In genomic region chr10:70491614-70492013, GRCh38 we compare ENCODE assay signal across 23 cellular contexts. TPM values are rescaled to one million over a fixed set of nuclear protein-coding genes. Genes with fewer than 3 reads are reported as not detected.
DNase-seq lines count a peak whose midpoint lies in the region; ATAC-seq and TF ChIP-seq lines count a peak whose summit lies in the region.
"Had no signal": no experiment of that assay in that cellular context is flagged by ENCODE, and none has a peak within 500 bp of the region (broad histone marks: within the 10 kb centered on the region; RNA-seq: fewer than 3 reads in every experiment).

No MANE protein-coding gene starts in this region.

- H3K27me3 Mint-ChIP-seq in activated CD8-positive, alpha-beta T cell treated with anti-CD3 and anti-CD28 coated beads, Interleukin-2, amount 10 ng/mL, durations not matched to agents 7 days and 5 days (ENCODE audit: low read depth) = no peaks in the 10 kb centered on the region
- H3K27me3 Mint-ChIP-seq in activated CD8-positive, alpha-beta T cell treated with anti-CD3 and anti-CD28 coated beads for 36 hours = peaks cover 11% of the 10 kb centered on the region
- no peaks in the 10 kb centered on the region for H3K27me3 Mint-ChIP-seq in activated B cell treated with CpG ODN at 0.5 μM for 24 hours
- H3K27me3 Mint-ChIP-seq: CD4-positive, alpha-beta T cell had no signal

- no peaks in the 10 kb centered on the region for H3K9me3 Mint-ChIP-seq in activated CD8-positive, alpha-beta T cell treated with anti-CD3 and anti-CD28 coated beads, Interleukin-2, amount 10 ng/mL, durations not matched to agents 7 days and 5 days (ENCODE audit: insufficient read depth)
- H3K9me3 Mint-ChIP-seq in activated CD8-positive, alpha-beta T cell treated with anti-CD3 and anti-CD28 coated beads for 36 hours = no peaks in the 10 kb centered on the region
- no peaks in the 10 kb centered on the region for H3K9me3 Mint-ChIP-seq in activated B cell treated with CpG ODN at 0.5 μM for 24 hours
- H3K9me3 Mint-ChIP-seq: CD4-positive, alpha-beta T cell had no signal

- POLR2A ChIA-PET in activated CD8-positive, alpha-beta T cell treated with anti-CD3 and anti-CD28 coated beads, Interleukin-2, amount 10 ng/mL, durations not matched to agents 7 days and 5 days (lab: Charles Lee) = no interaction called here
- POLR2A ChIA-PET in activated CD8-positive, alpha-beta T cell treated with anti-CD3 and anti-CD28 coated beads for 36 hours (lab: Charles Lee) = no interaction called here
- POLR2A ChIA-PET in activated B cell treated with CpG ODN at 0.5 μM for 24 hours (lab: Charles Lee) = interaction anchor here (1.7 kb wide), 1 partner anchor 24 kb away, joined by 4 read pairs; no protein-coding TSS in a partner anchor

- H3K9ac ChIP-seq in muscle layer of colon (ENCODE audit: low read length) = no peak overlapping the region

- H3K4me3 Mint-ChIP-seq in activated CD8-positive, alpha-beta T cell treated with anti-CD3 and anti-CD28 coated beads, Interleukin-2, amount 10 ng/mL, durations not matched to agents 7 days and 5 days = no peak overlapping the region
- no peak overlapping the region for H3K4me3 Mint-ChIP-seq in activated CD8-positive, alpha-beta T cell treated with anti-CD3 and anti-CD28 coated beads for 36 hours
- H3K4me3 Mint-ChIP-seq in activated B cell treated with CpG ODN at 0.5 μM for 24 hours = no peak overlapping the region
- H3K4me3 Mint-ChIP-seq: CD4-positive, alpha-beta T cell had no signal

- no peak overlapping the region for H3K4me3 ChIP-seq in muscle layer of colon (ENCODE audit: low read depth in 1 of 2, low read length in 2 of 2)

- no peak for TF ChIP-seq CTCF in activated CD8-positive, alpha-beta T cell treated with anti-CD3 and anti-CD28 coated beads for 36 hours (IDR thresholded peaks at IDR 0.05)
- no peak for TF ChIP-seq CTCF in activated B cell treated with CpG ODN at 0.5 μM for 24 hours (IDR thresholded peaks at IDR 0.05)

- intact Hi-C loops in activated CD8-positive, alpha-beta T cell treated with anti-CD3 and anti-CD28 coated beads for 36 hours (cut with micrococcal nuclease) = no loop called here
- intact Hi-C loops in activated B cell treated with CpG ODN at 0.5 μM for 24 hours (cut with micrococcal nuclease) = loop anchor here (5.0 kb wide), 3 partner anchors 89 to 344 kb away; partner anchors contain the start of genes EIF4EBP2, SGPL1 and TYSND1

- no peaks in the 10 kb centered on the region for H3K9me3 ChIP-seq in muscle layer of colon (ENCODE audit: low read length)
- H3K9me3 ChIP-seq: Caco-2 had no signal

- CTCF ChIA-PET in activated CD8-positive, alpha-beta T cell treated with anti-CD3 and anti-CD28 coated beads, Interleukin-2, amount 10 ng/mL, durations not matched to agents 7 days and 5 days (lab: Charles Lee) = no interaction called here
- CTCF ChIA-PET in activated CD8-positive, alpha-beta T cell treated with anti-CD3 and anti-CD28 coated beads for 36 hours (lab: Charles Lee) = no interaction called here
- CTCF ChIA-PET in activated B cell treated with CpG ODN at 0.5 μM for 24 hours (lab: Charles Lee) = no interaction called here

- DNase-seq in activated CD8-positive, alpha-beta T cell treated with anti-CD3 and anti-CD28 coated beads, Interleukin-2, amount 10 ng/mL, durations not matched to agents 7 days and 5 days = no peak
- DNase-seq in activated CD8-positive, alpha-beta T cell treated with anti-CD3 and anti-CD28 coated beads for 36 hours = no peak
- DNase-seq in activated B cell treated with CpG ODN at 0.5 μM for 24 hours (no peak), CD1c-positive myeloid dendritic cell (ENCODE audit: extremely low spot score) (no peak)
- DNase-seq in stimulated activated CD4-positive, alpha-beta T cell treated with anti-CD3 and anti-CD28 coated beads, Interleukin-15, amount 100 ng/mL, for 24 hours = no peak
- DNase-seq: AML-193; Caco-2; CD4-positive, alpha-beta T cell; DMS153; EL; NCI-H1105; NCI-H2081; NCI-H2171 treated with DMSO at 0.1 percent for 48 hours; NCI-H446; NCI-H526 treated with DMSO at 0.1 percent for 48 hours; OCI-M1; Right ventricle myocardium superior had no signal

- H3K4me1 ChIP-seq in muscle layer of colon (ENCODE audit: insufficient read depth, low read length) = peaks cover 10% of the 10 kb centered on the region
- H3K4me1 ChIP-seq: Caco-2 had no signal

- no peak for ATAC-seq in activated CD8-positive, alpha-beta T cell treated with anti-CD3 and anti-CD28 coated beads, Interleukin-2, amount 10 ng/mL, durations not matched to agents 7 days and 5 days
- no peak for ATAC-seq in activated CD8-positive, alpha-beta T cell treated with anti-CD3 and anti-CD28 coated beads for 36 hours
- ATAC-seq in activated B cell treated with CpG ODN at 0.5 μM for 24 hours (ENCODE audit: low read depth) = no peak
- no peak for ATAC-seq in HG02870 (IDR thresholded peaks at IDR 0.05; ENCODE audit: unreplicated experiment)
- no peak for ATAC-seq in HG02588 (IDR thresholded peaks at IDR 0.05; ENCODE audit: unreplicated experiment)

- H3K36me3 Mint-ChIP-seq in activated CD8-positive, alpha-beta T cell treated with anti-CD3 and anti-CD28 coated beads, Interleukin-2, amount 10 ng/mL, durations not matched to agents 7 days and 5 days (ENCODE audit: low read depth) = no peaks in the 10 kb centered on the region
- H3K36me3 Mint-ChIP-seq in activated CD8-positive, alpha-beta T cell treated with anti-CD3 and anti-CD28 coated beads for 36 hours (ENCODE audit: low read depth) = no peaks in the 10 kb centered on the region
- H3K36me3 Mint-ChIP-seq in activated B cell treated with CpG ODN at 0.5 μM for 24 hours (ENCODE audit: low read depth) = no peaks in the 10 kb centered on the region

- H3K27me3 ChIP-seq in muscle layer of colon (ENCODE audit: control insufficient read depth in 1 of 2, insufficient read depth in 2 of 2, low read length in 2 of 2) = no peaks in the 10 kb centered on the region

- peak overlapping the region; percentile 30 for H3K27ac ChIP-seq in muscle layer of colon (ENCODE audit: low read depth, low read length)
- H3K27ac ChIP-seq: 22Rv1 had no signal

- H3K4me1 Mint-ChIP-seq in activated CD8-positive, alpha-beta T cell treated with anti-CD3 and anti-CD28 coated beads, Interleukin-2, amount 10 ng/mL, durations not matched to agents 7 days and 5 days (ENCODE audit: low read depth) = peaks cover 45% of the 10 kb centered on the region
- peaks cover 22% of the 10 kb centered on the region for H3K4me1 Mint-ChIP-seq in activated CD8-positive, alpha-beta T cell treated with anti-CD3 and anti-CD28 coated beads for 36 hours (ENCODE audit: low read depth)
- H3K4me1 Mint-ChIP-seq in activated B cell treated with CpG ODN at 0.5 μM for 24 hours = peaks cover 76% of the 10 kb centered on the region

- H3K36me3 ChIP-seq in muscle layer of colon (ENCODE audit: insufficient read depth, low read length) = no peaks in the 10 kb centered on the region

- H3K27ac Mint-ChIP-seq in activated CD8-positive, alpha-beta T cell treated with anti-CD3 and anti-CD28 coated beads, Interleukin-2, amount 10 ng/mL, durations not matched to agents 7 days and 5 days = peak overlapping the region; percentile 23
- no peak overlapping the region for H3K27ac Mint-ChIP-seq in activated CD8-positive, alpha-beta T cell treated with anti-CD3 and anti-CD28 coated beads for 36 hours
- H3K27ac Mint-ChIP-seq in activated B cell treated with CpG ODN at 0.5 μM for 24 hours = peak overlapping the region; percentile 86
- H3K27ac Mint-ChIP-seq: CD4-positive, alpha-beta T cell had no signal

RNA-seq across cellular contexts. Expression of gene PALD1, which starts 13.0 kb away (rescaled TPM):
- total RNA-seq in activated CD8-positive, alpha-beta T cell treated with anti-CD3 and anti-CD28 coated beads, Interleukin-2, amount 10 ng/mL, durations not matched to agents 7 days and 5 days = 1 to 10 TPM; 6.2 to 6.5 TPM
- 1 to 10 TPM; 6.6 to 6.8 TPM for total RNA-seq in activated CD8-positive, alpha-beta T cell treated with anti-CD3 and anti-CD28 coated beads for 36 hours
- 2.4 and 3.3 TPM in 2 replicates for total RNA-seq in activated B cell treated with CpG ODN at 0.5 μM for 24 hours

RNA-seq across cellular contexts. Expression of gene NODAL, which starts 50.1 kb away (rescaled TPM):
- not detected for total RNA-seq in activated CD8-positive, alpha-beta T cell treated with anti-CD3 and anti-CD28 coated beads, Interleukin-2, amount 10 ng/mL, durations not matched to agents 7 days and 5 days
- not detected for total RNA-seq in activated CD8-positive, alpha-beta T cell treated with anti-CD3 and anti-CD28 coated beads for 36 hours
- not detected in 2 replicates for total RNA-seq in activated B cell treated with CpG ODN at 0.5 μM for 24 hours
- total RNA-seq: CD4-positive, alpha-beta T cell; H4; LHCN-M2; Right ventricle myocardium superior had no signal
